In genomic region chr3:175956964-175957363, GRCh38 we compare ENCODE assay signal across 13 cellular contexts.
DNase-seq lines count a peak whose midpoint lies in the region; ATAC-seq, FAIRE-seq and TF ChIP-seq lines count a peak whose summit lies in the region.
"Had no signal": no experiment of that assay in that cellular context is flagged by ENCODE, and none has a peak within 500 bp of the region (broad histone marks: within the 10 kb centered on the region; RNA-seq: fewer than 3 reads in every experiment).

No MANE protein-coding gene starts in this region.

- ATAC-seq in right lobe of liver: peak in 2 of 4 donors; percentile 31 to 62
- no peak for ATAC-seq in effector memory CD8-positive, alpha-beta T cell (replicated peaks)
- no peak for ATAC-seq in left colon
- ATAC-seq: stimulated activated naive CD8-positive, alpha-beta T cell treated with anti-CD3 and anti-CD28 coated beads, Interleukin-15, amount 100 ng/mL, for 72 hours had no signal

- DNase-seq in D341Med (ENCODE audit: low spot score) (peak; percentile 40), adipocyte (ENCODE audit: low read depth) (peak; percentile 52), right lobe of liver (no peak), kidney (no peak), dedifferentiated amniotic fluid mesenchymal stem cell (ENCODE audit: extremely low spot score) (no peak), left colon (no peak)
- no peak for DNase-seq in effector memory CD8-positive, alpha-beta T cell
- DNase-seq: EL; stimulated activated naive CD8-positive, alpha-beta T cell treated with anti-CD3 and anti-CD28 coated beads, Interleukin-15, amount 100 ng/mL, for 72 hours; T-helper 2 cell had no signal

- TF ChIP-seq RAD21 in Ishikawa (IDR thresholded peaks at IDR 0.05; ENCODE audit: low read depth): peak; percentile 75

- WGBS in right lobe of liver (ENCODE audit: insufficient coverage, low coverage, low lambda C conversion rate, missing lambda C conversion rate): 51% methylated on average over 3 of the region's 3 CpGs

- H3K4me3 Mint-ChIP-seq in effector memory CD8-positive, alpha-beta T cell: no peak overlapping the region
- H3K4me3 Mint-ChIP-seq: stimulated activated naive CD8-positive, alpha-beta T cell treated with anti-CD3 and anti-CD28 coated beads, Interleukin-15, amount 100 ng/mL, for 72 hours had no signal

- no peak for TF ChIP-seq POLR2A in right lobe of liver (IDR thresholded peaks at IDR 0.05)

- H3K9ac ChIP-seq in adipocyte (ENCODE audit: low read length) (no peak overlapping the region), kidney (ENCODE audit: low read length in 2 of 2) (no peak overlapping the region)

- no peaks in the 10 kb centered on the region for H3K4me1 Mint-ChIP-seq in effector memory CD8-positive, alpha-beta T cell (ENCODE audit: low read depth in 2 of 2)
- H3K4me1 Mint-ChIP-seq: stimulated activated naive CD8-positive, alpha-beta T cell treated with anti-CD3 and anti-CD28 coated beads, Interleukin-15, amount 100 ng/mL, for 72 hours had no signal

- H3K36me3 ChIP-seq in adipocyte (ENCODE audit: control insufficient read depth, insufficient read depth, low read length, severe bottlenecking) (no peaks in the 10 kb centered on the region), right lobe of liver (no peaks in the 10 kb centered on the region), kidney (ENCODE audit: control insufficient read depth in 1 of 2, insufficient read depth in 2 of 2, low read length in 2 of 2) (no peaks in the 10 kb centered on the region)

- no peak for TF ChIP-seq EP300 in Ishikawa (IDR thresholded peaks at IDR 0.05; ENCODE audit: borderline replicate concordance)

- peaks cover 0 to 21% of the 10 kb centered on the region in 2 donors for H3K9me3 Mint-ChIP-seq in effector memory CD8-positive, alpha-beta T cell

- intact Hi-C loops in right lobe of liver (cut with DNase I): no loop called here
- intact Hi-C loops in kidney (cut with DNase I): no loop called here
- intact Hi-C loops in left colon (cut with DNase I, micrococcal nuclease): no loop called here

- TF ChIP-seq CTCF in right lobe of liver (IDR thresholded peaks at IDR 0.05): peak in 3 of 4 donors; percentile 24 to 42 (median 33)
- TF ChIP-seq CTCF in kidney (IDR thresholded peaks at IDR 0.05; ENCODE audit: borderline replicate concordance, extremely low read depth, insufficient read depth): no peak

- H3K36me3 Mint-ChIP-seq in effector memory CD8-positive, alpha-beta T cell (ENCODE audit: insufficient read depth): no peaks in the 10 kb centered on the region

- H3K4me1 ChIP-seq in adipocyte (ENCODE audit: control insufficient read depth, insufficient read depth, low read length) (no peaks in the 10 kb centered on the region), right lobe of liver (no peaks in the 10 kb centered on the region), kidney (ENCODE audit: control insufficient read depth in 1 of 2, insufficient read depth in 1 of 2, low read depth in 1 of 2, low read length in 2 of 2) (no peaks in the 10 kb centered on the region)

- FAIRE-seq in kidney (lab: Jason Lieb, UNC): no peak
- FAIRE-seq: H54 had no signal

- H3K27me3 ChIP-seq in adipocyte (replicated peaks; ENCODE audit: control insufficient read depth, insufficient read depth, low read length) (no peaks in the 10 kb centered on the region), right lobe of liver (no peaks in the 10 kb centered on the region)

- no peak overlapping the region for H3K27ac Mint-ChIP-seq in effector memory CD8-positive, alpha-beta T cell
- H3K27ac Mint-ChIP-seq: stimulated activated naive CD8-positive, alpha-beta T cell treated with anti-CD3 and anti-CD28 coated beads, Interleukin-15, amount 100 ng/mL, for 72 hours had no signal

- H3K4me3 ChIP-seq in adipocyte (ENCODE audit: low read length) (no peak overlapping the region), right lobe of liver (no peak overlapping the region), kidney (ENCODE audit: low read length in 2 of 2) (no peak overlapping the region)

- H3K27ac ChIP-seq in right lobe of liver: no peak overlapping the region
- H3K27ac ChIP-seq in kidney (ENCODE audit: low read depth in 2 of 2, low read length in 2 of 2): no peak overlapping the region
- H3K27ac ChIP-seq: HL-60 had no signal

- H3K9me3 ChIP-seq in adipocyte (ENCODE audit: control insufficient read depth, low read length): no peaks in the 10 kb centered on the region
- H3K9me3 ChIP-seq in right lobe of liver: no peaks in the 10 kb centered on the region
- no peaks in the 10 kb centered on the region for H3K9me3 ChIP-seq in kidney (ENCODE audit: control insufficient read depth in 1 of 2, low read length in 2 of 2)

- H3K27me3 Mint-ChIP-seq in effector memory CD8-positive, alpha-beta T cell: no peaks in the 10 kb centered on the region
- H3K27me3 Mint-ChIP-seq: stimulated activated naive CD8-positive, alpha-beta T cell treated with anti-CD3 and anti-CD28 coated beads, Interleukin-15, amount 100 ng/mL, for 72 hours had no signal

TF ChIP-seq in Ishikawa, 13 proteins besides CTCF, POLR2A, EP300 and RAD21:
- TF ChIP-seq CREB1 (IDR thresholded peaks at IDR 0.05; ENCODE audit: low read depth) (no peak), YY1 (IDR thresholded peaks at IDR 0.05; ENCODE audit: low read depth) (peak; percentile 66; the same call in 1 of the 2 replicates)

Comparison
In these comparisons a context has a peak if more than half of its experiments do, and no peak if none do; other contexts are left out.
1. DNase-seq: peak in D341Med (single experiment) and adipocyte (single experiment); none in right lobe of liver (0 of 3), kidney (single experiment), dedifferentiated amniotic fluid mesenchymal stem cell (single experiment), effector memory CD8-positive, alpha-beta T cell (0 of 3) and left colon (0 of 2).